In the genomic region with DNA sequence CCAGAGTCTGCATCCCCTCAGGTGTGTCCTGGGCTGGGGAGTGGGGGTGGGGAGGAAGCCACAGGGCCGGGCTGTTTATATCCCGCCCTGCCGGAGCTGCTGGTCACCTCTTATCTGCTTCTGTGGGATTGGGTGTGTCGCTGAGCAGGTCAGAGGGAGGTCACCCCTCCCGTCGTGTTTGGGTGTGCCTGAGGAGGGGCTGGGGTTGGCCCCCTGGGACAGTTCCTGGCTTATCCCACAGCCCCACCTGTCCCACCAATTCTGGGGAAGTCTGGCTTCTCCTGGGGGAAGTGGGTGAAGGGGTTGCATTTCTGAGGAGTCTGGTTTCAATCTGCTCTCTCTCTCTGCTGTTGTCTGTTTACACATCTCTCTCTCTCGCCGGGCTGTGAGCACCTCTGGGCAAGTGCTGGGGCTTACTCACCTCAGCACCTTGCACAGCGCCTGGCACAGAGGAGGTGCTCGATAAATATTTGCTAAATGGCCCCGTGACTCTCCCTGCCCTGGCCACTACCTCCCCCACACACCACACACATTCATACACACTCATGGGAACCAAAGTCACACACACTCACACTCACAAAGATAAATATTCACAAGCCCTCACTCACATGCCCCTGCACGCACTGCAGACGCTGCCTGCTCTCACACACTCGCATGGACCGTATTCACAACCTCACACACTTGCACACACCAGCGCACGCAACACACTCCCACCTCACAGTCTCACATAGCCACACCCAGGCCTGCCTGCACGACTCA, we compare ENCODE assay signal across 8 cellular contexts. TPM values are rescaled to one million over a fixed set of nuclear protein-coding genes. Genes with fewer than 3 reads are reported as not detected.
A peak's percentile ranks its signal among the peaks of the same experiment; 100 is the strongest.
DNase-seq lines count a peak whose midpoint lies in the region; ATAC-seq and TF ChIP-seq lines count a peak whose summit lies in the region.
"Had no signal": no experiment of that assay in that cellular context is flagged by ENCODE, and none has a peak within 500 bp of the region (broad histone marks: within the 10 kb centered on the region; RNA-seq: fewer than 3 reads in every experiment).

No MANE protein-coding gene starts in this region.

- no peak for TF ChIP-seq CTCF in Panc1 (IDR thresholded peaks at IDR 0.05)
- no peak for TF ChIP-seq CTCF in hepatocyte (IDR thresholded peaks at IDR 0.05; ENCODE audit: poor library complexity)
- TF ChIP-seq CTCF in transverse colon (IDR thresholded peaks at IDR 0.05) = no peak

- TF ChIP-seq POLR2A in transverse colon (IDR thresholded peaks at IDR 0.05) = peak; percentile 52

- in situ Hi-C loops in Panc1 (cut with HindIII; ENCODE audit: low pct_unique_long_range_greater_than_20kb, low sequenced_read_pairs) (no loop called here), transverse colon (cut with MboI; ENCODE audit: low pct_ligation_motif_present in 1 of 4, low pct_unique_long_range_greater_than_20kb in 1 of 4, low sequenced_read_pairs in 3 of 4) (loop anchor here in 3 of 4 donors (10.0 kb wide), 1 partner anchor 96 kb away; no protein-coding TSS in a partner anchor)

- peaks cover 5% of the 10 kb centered on the region for H3K4me1 Mint-ChIP-seq in activated CD8-positive, alpha-beta memory T cell treated with anti-CD3 and anti-CD28 coated beads, Interleukin-2, amount 10 ng/mL, durations not matched to agents 7 days and 5 days

- H3K4me3 ChIP-seq in Panc1 (ENCODE audit: low read depth in 2 of 2, low read length in 2 of 2) (peak overlapping the region; percentile 15 to 46), hepatocyte (no peak overlapping the region), transverse colon (no peak overlapping the region)

- peaks cover 29% of the 10 kb centered on the region for H3K79me2 ChIP-seq in hepatocyte

- H3K27ac ChIP-seq in Panc1 (ENCODE audit: low read length) (peak overlapping the region; percentile 84), hepatocyte (peak overlapping the region; percentile 95), transverse colon (peak overlapping the region; percentile 91 to 94 (median 92))

- DNase-seq in LoVo (ENCODE audit: low spot score) (peak; percentile 88), Panc1 (ENCODE audit: low read depth, low spot score) (peak; percentile 82), hepatocyte (ENCODE audit: low spot score) (peak; percentile 88), transverse colon (peak; percentile 87), nucleus accumbens (lab: John Stamatoyannopoulos, UW) (no peak)
- DNase-seq in activated CD8-positive, alpha-beta memory T cell treated with anti-CD3 and anti-CD28 coated beads, Interleukin-2, amount 10 ng/mL, durations not matched to agents 7 days and 5 days = no peak
- DNase-seq: T-helper 9 cell had no signal

- H3K36me3 ChIP-seq in Panc1 (ENCODE audit: control insufficient read depth, insufficient read depth, low read length) (no peaks in the 10 kb centered on the region), hepatocyte (replicated peaks; ENCODE audit: insufficient read depth, low read depth) (no peaks in the 10 kb centered on the region), transverse colon (peaks cover 0 to 14% (median 0%) of the 10 kb centered on the region in 4 donors)

- POLR2A ChIA-PET in Panc1 (lab: Charles Lee) = no interaction called here

- peaks cover 11% of the 10 kb centered on the region for H3K27me3 Mint-ChIP-seq in activated CD8-positive, alpha-beta memory T cell treated with anti-CD3 and anti-CD28 coated beads, Interleukin-2, amount 10 ng/mL, durations not matched to agents 7 days and 5 days

- no peak overlapping the region for H3K4me3 Mint-ChIP-seq in activated CD8-positive, alpha-beta memory T cell treated with anti-CD3 and anti-CD28 coated beads, Interleukin-2, amount 10 ng/mL, durations not matched to agents 7 days and 5 days

- BruUV-seq in Panc1 (replicated peaks; lab: Mats Ljungman, UMichigan) = no TSS peak

- peaks cover 17% of the 10 kb centered on the region for H4K20me1 ChIP-seq in hepatocyte (ENCODE audit: insufficient read depth, poor library complexity, severe bottlenecking)

- peak; percentile 84 for TF ChIP-seq EP300 in transverse colon (IDR thresholded peaks at IDR 0.05; ENCODE audit: low read depth)

- H3K9me3 Mint-ChIP-seq in activated CD8-positive, alpha-beta memory T cell treated with anti-CD3 and anti-CD28 coated beads, Interleukin-2, amount 10 ng/mL, durations not matched to agents 7 days and 5 days (ENCODE audit: low read depth) = no peaks in the 10 kb centered on the region

- no peaks in the 10 kb centered on the region for H3K9me3 ChIP-seq in Panc1 (ENCODE audit: control insufficient read depth, insufficient read depth, low read depth, low read length)
- no peaks in the 10 kb centered on the region for H3K9me3 ChIP-seq in hepatocyte (ENCODE audit: low read depth)
- H3K9me3 ChIP-seq in transverse colon = no peaks in the 10 kb centered on the region

- CTCF ChIA-PET in Panc1 (lab: Charles Lee) = no interaction called here
- CTCF ChIA-PET in activated CD8-positive, alpha-beta memory T cell treated with anti-CD3 and anti-CD28 coated beads, Interleukin-2, amount 10 ng/mL, durations not matched to agents 7 days and 5 days (lab: Charles Lee) = interaction anchor here (0.6 kb wide), 1 partner anchor 33 kb away, joined by 3 read pairs; no protein-coding TSS in a partner anchor

- H2AFZ ChIP-seq in hepatocyte = no peak overlapping the region

- intact Hi-C loops in Panc1 (cut with micrococcal nuclease; ENCODE audit: unreplicated experiment) = no loop called here
- intact Hi-C loops in transverse colon (cut with DNase I; ENCODE audit: low total_unique reads) = no loop called here

- 13% methylated on average over 18 of the region's 18 CpGs for WGBS in hepatocyte (ENCODE audit: low lambda C conversion rate, missing lambda C conversion rate)
- WGBS in transverse colon (ENCODE audit: low coverage in 1 of 2), 2 donors = 38 to 50% methylated on average over 2 to 18 of the region's 18 CpGs

- no peaks in the 10 kb centered on the region for H3K9me2 ChIP-seq in hepatocyte (replicated peaks; ENCODE audit: insufficient read depth)

- H3K4me1 ChIP-seq in Panc1 (ENCODE audit: control insufficient read depth, insufficient read depth, low read length) = peaks cover 77% of the 10 kb centered on the region
- peaks cover 61% of the 10 kb centered on the region for H3K4me1 ChIP-seq in hepatocyte (ENCODE audit: insufficient read depth)
- H3K4me1 ChIP-seq in transverse colon = peaks cover 0 to 39% (median 24%) of the 10 kb centered on the region in 4 donors

- no peaks in the 10 kb centered on the region for H3K36me3 Mint-ChIP-seq in activated CD8-positive, alpha-beta memory T cell treated with anti-CD3 and anti-CD28 coated beads, Interleukin-2, amount 10 ng/mL, durations not matched to agents 7 days and 5 days

- no peak overlapping the region for H3K27ac Mint-ChIP-seq in activated CD8-positive, alpha-beta memory T cell treated with anti-CD3 and anti-CD28 coated beads, Interleukin-2, amount 10 ng/mL, durations not matched to agents 7 days and 5 days

- ATAC-seq in Panc1 (peak; percentile 87), SK-N-SH treated with all-trans-retinoic acid at 6 μM for 48 hours (no peak)
- ATAC-seq in activated CD8-positive, alpha-beta memory T cell treated with anti-CD3 and anti-CD28 coated beads, Interleukin-2, amount 10 ng/mL, durations not matched to agents 7 days and 5 days = no peak

- H3K4me2 ChIP-seq in hepatocyte = peak overlapping the region; percentile 75

- H3K27me3 ChIP-seq in Panc1 (ENCODE audit: control insufficient read depth, insufficient read depth, low read length) (no peaks in the 10 kb centered on the region), hepatocyte (no peaks in the 10 kb centered on the region), transverse colon (no peaks in the 10 kb centered on the region)

TF ChIP-seq in SK-N-SH treated with all-trans-retinoic acid at 6 μM for 48 hours, 23 proteins besides CTCF, POLR2A, EP300 and RAD21 (continues in another document):
- TF ChIP-seq PATZ1 (CRISPR knock-in tag; IDR thresholded peaks at IDR 0.05; ENCODE audit: borderline replicate concordance) = no peak
- no peak for TF ChIP-seq OSR1 (CRISPR knock-in tag; IDR thresholded peaks at IDR 0.05)
- TF ChIP-seq ESRRG (CRISPR knock-in tag; IDR thresholded peaks at IDR 0.05) = no peak
- TF ChIP-seq CSDC2 (CRISPR knock-in tag; IDR thresholded peaks at IDR 0.05) = no peak
- no peak for TF ChIP-seq BACH2 (CRISPR knock-in tag; IDR thresholded peaks at IDR 0.05; ENCODE audit: borderline replicate concordance)
- no peak for TF ChIP-seq GLIS3 (CRISPR knock-in tag; IDR thresholded peaks at IDR 0.05)

RNA-seq across cellular contexts. Expression of gene ELF3, which starts 8.3 kb away (rescaled TPM):
- total RNA-seq in Panc1 (2021; ENCODE audit: unreplicated experiment) (126 TPM), hepatocyte (336 and 367 TPM in 2 replicates), transverse colon (1,000 to 10,000 TPM in 1 of 4 donors, 100 to 1,000 TPM in 3; 581 to 1,486 (median 902) TPM)
- 85.4 TPM for polyA plus RNA-seq in Panc1 (2012; ENCODE audit: insufficient read length)
- polyA plus RNA-seq in hepatocyte = 333 and 361 TPM in 2 replicates
- under 1 TPM; 0.16 to 0.79 TPM for total RNA-seq in activated CD8-positive, alpha-beta memory T cell treated with anti-CD3 and anti-CD28 coated beads, Interleukin-2, amount 10 ng/mL, durations not matched to agents 7 days and 5 days

RNA-seq across cellular contexts. Expression of gene RNPEP, which starts 36.2 kb away (rescaled TPM):
- total RNA-seq in Panc1 (2021; ENCODE audit: unreplicated experiment) = 99.8 TPM
- 87.7 TPM for polyA plus RNA-seq in Panc1 (2012; ENCODE audit: insufficient read length)
- total RNA-seq in hepatocyte = 57.6 and 57.9 TPM in 2 replicates
- polyA plus RNA-seq in hepatocyte = 74.2 and 81.5 TPM in 2 replicates
- 100 to 1,000 TPM; 118 to 285 (median 184) TPM for total RNA-seq in transverse colon
- 10 to 100 TPM; 38.3 to 40.4 TPM for total RNA-seq in activated CD8-positive, alpha-beta memory T cell treated with anti-CD3 and anti-CD28 coated beads, Interleukin-2, amount 10 ng/mL, durations not matched to agents 7 days and 5 days

Comparison
In these comparisons a context has a peak if more than half of its experiments do, and no peak if none do; other contexts are left out.
1. DNase-seq: peak in LoVo (single experiment), Panc1 (single experiment), hepatocyte (single experiment) and transverse colon (single experiment); none in activated CD8-positive, alpha-beta memory T cell treated with anti-CD3 and anti-CD28 coated beads, Interleukin-2, amount 10 ng/mL, durations not matched to agents 7 days and 5 days (single experiment) and nucleus accumbens (0 of 56).
2. H3K4me3 ChIP-seq: peak in Panc1 (2 of 2); none in hepatocyte (single experiment) and transverse colon (0 of 4).
3. RNA of gene ELF3, which starts 8.3 kb away (total RNA-seq): 581 to 1,486 TPM in transverse colon, 336 to 367 TPM in hepatocyte and 126 TPM in Panc1 (single experiment); 0.16 to 0.79 TPM in activated CD8-positive, alpha-beta memory T cell treated with anti-CD3 and anti-CD28 coated beads, Interleukin-2, amount 10 ng/mL, durations not matched to agents 7 days and 5 days; every median in the first group is over 10 times any median in the second.
4. Peak in every context shown above with its lines, with median percentiles within 50 percentile points of each other: H3K27ac ChIP-seq.